In genomic region chr1:50750021-50750619, GRCh38 we compare ENCODE assay signal across 8 cellular contexts.
DNase-seq lines count a peak whose midpoint lies in the region; ATAC-seq and TF ChIP-seq lines count a peak whose summit lies in the region.

No MANE protein-coding gene starts in this region.

- H3K36me3 Mint-ChIP-seq in WTC11: peaks cover 15% of the 10 kb centered on the region

- peaks cover 9% of the 10 kb centered on the region for H3K9me3 Mint-ChIP-seq in WTC11

- H3K27me3 ChIP-seq in kidney epithelial cell (ENCODE audit: control insufficient read depth, insufficient read depth, low read length): no peaks in the 10 kb centered on the region

- H3K36me3 ChIP-seq in kidney epithelial cell (ENCODE audit: control insufficient read depth, insufficient read depth, low read length): no peaks in the 10 kb centered on the region

- intact Hi-C loops in posterior vena cava (cut with DNase I): no loop called here

- no peak overlapping the region for H3K4me3 ChIP-seq in kidney epithelial cell (ENCODE audit: low read depth, low read length)

- H3K27me3 Mint-ChIP-seq in WTC11 (ENCODE audit: low read depth): no peaks in the 10 kb centered on the region

- peak; percentile 12 for DNase-seq in COLO829 (ENCODE audit: low spot score)
- DNase-seq in HPDE6-E6E7 (ENCODE audit: extremely low spot score): peak; percentile 27
- no peak for DNase-seq in WTC11 (ENCODE audit: low spot score)
- DNase-seq in kidney epithelial cell (ENCODE audit: low read depth): no peak
- no peak for DNase-seq in posterior vena cava (ENCODE audit: low spot score)
- no peak for DNase-seq in cerebellar nuclear complex (lab: John Stamatoyannopoulos, UW)

- CTCF ChIA-PET in WTC11 (lab: Charles Lee): interaction anchor here (0.7 to 1.4 kb wide), 3 partner anchors 25 to 439 kb away, joined by 3 to 5 read pairs (median 4); no protein-coding TSS in a partner anchor

- no peak overlapping the region for H3K27ac Mint-ChIP-seq in WTC11

- H3K4me1 Mint-ChIP-seq in WTC11: no peaks in the 10 kb centered on the region

- no peak overlapping the region for H3K4me3 Mint-ChIP-seq in WTC11

- no peak for ATAC-seq in WTC11
- no peak for ATAC-seq in HG02623 (IDR thresholded peaks at IDR 0.05; ENCODE audit: unreplicated experiment)
- no peak for ATAC-seq in GM21723 (IDR thresholded peaks at IDR 0.05; ENCODE audit: unreplicated experiment)

- POLR2A ChIA-PET in WTC11 (lab: Charles Lee): interaction anchor here (0.6 kb wide), 1 partner anchor 13 kb away, joined by 3 read pairs; no protein-coding TSS in a partner anchor

- TF ChIP-seq CTCF in WTC11 (IDR thresholded peaks at IDR 0.05): 0 out of 2 replicates have a peak, but pooled peaks have one; percentile 19
- peak; percentile 43 for TF ChIP-seq CTCF in kidney epithelial cell (IDR thresholded peaks at IDR 0.05; ENCODE audit: insufficient read depth, low read length, poor library complexity, severe bottlenecking)

TF ChIP-seq in WTC11, 78 proteins besides CTCF, POLR2A, EP300 and RAD21:
- TF ChIP-seq NFATC4 (CRISPR knock-in tag; IDR thresholded peaks at IDR 0.05): no peak
- no peak for TF ChIP-seq ZNF219 (CRISPR knock-in tag; IDR thresholded peaks at IDR 0.05; ENCODE audit: borderline replicate concordance)
- no peak for TF ChIP-seq ZSCAN18 (CRISPR knock-in tag; IDR thresholded peaks at IDR 0.05)
- no peak for TF ChIP-seq TP53 (CRISPR knock-in tag; IDR thresholded peaks at IDR 0.05)
- no peak for TF ChIP-seq IRF1 (CRISPR knock-in tag; IDR thresholded peaks at IDR 0.05)
- no peak for TF ChIP-seq TCF7 (CRISPR knock-in tag; IDR thresholded peaks at IDR 0.05; ENCODE audit: low read depth)
TF ChIP-seq in WTC11: peak in this region for 0.

Comparison
In these comparisons a context has a peak if more than half of its experiments do, and no peak if none do; other contexts are left out.
1. DNase-seq: peak in COLO829 (single experiment) and HPDE6-E6E7 (single experiment); none in WTC11 (single experiment), kidney epithelial cell (single experiment), posterior vena cava (single experiment) and cerebellar nuclear complex (0 of 2).